ENCODE assay signal across 24 cellular contexts in genomic region chr2:11363868-11364564, GRCh38.
"Had no signal": no experiment of that assay in that cellular context is flagged by ENCODE, and none has a peak within 500 bp of the region (broad histone marks: within the 10 kb centered on the region; RNA-seq: fewer than 3 reads in every experiment).

No MANE protein-coding gene starts in this region.

- H3K4me3 ChIP-seq: coronary artery, dorsolateral prefrontal cortex, esophagus muscularis mucosa, gastroesophageal sphincter, heart right ventricle, left lung, lower lobe of right lung, mucosa of descending colon had no signal

- H3K27ac Mint-ChIP-seq: mesothelial cell of epicardium had no signal

- H3K27ac ChIP-seq: coronary artery, esophagus muscularis mucosa, foreskin keratinocyte, gastroesophageal sphincter, heart right ventricle, left lung, lower lobe of right lung had no signal

- H3K36me3 Mint-ChIP-seq: mesothelial cell of epicardium, naive B cell had no signal

- H3K4me3 Mint-ChIP-seq: mesothelial cell of epicardium, naive B cell had no signal

- FAIRE-seq: colon, endothelial cell of umbilical vein, frontal cortex, islet of Langerhans, keratinocyte had no signal

- DNase-seq: dermis blood vessel endothelial cell; dorsolateral prefrontal cortex; effector CD4-positive, alpha-beta T cell; effector memory CD4-positive, alpha-beta T cell; foreskin keratinocyte; glutamatergic neuron; heart right ventricle; hippocampal formation; left cardiac atrium; left lung; left ventricle myocardium superior; lower lobe of right lung; mesenchymal stem cell; mucosa of descending colon; naive B cell had no signal

- H3K36me3 ChIP-seq: esophagus muscularis mucosa, gastroesophageal sphincter, heart right ventricle, left lung, lower lobe of right lung had no signal

- H3K9me3 Mint-ChIP-seq: mesothelial cell of epicardium, naive B cell had no signal

- ATAC-seq: foreskin keratinocyte, gastroesophageal sphincter, heart right ventricle, left cardiac atrium, left lung, left ventricle myocardium superior, lower lobe of right lung, mucosa of descending colon had no signal

- H3K9me3 ChIP-seq: esophagus muscularis mucosa, gastroesophageal sphincter, heart right ventricle, left lung, lower lobe of right lung, mucosa of descending colon had no signal

- H3K4me1 Mint-ChIP-seq: naive B cell had no signal

- H3K27me3 ChIP-seq: dorsolateral prefrontal cortex, esophagus muscularis mucosa, foreskin keratinocyte, gastroesophageal sphincter, heart right ventricle, left lung had no signal
